Comparison of ENCODE assay signal across 27 cellular contexts in the genomic region with DNA sequence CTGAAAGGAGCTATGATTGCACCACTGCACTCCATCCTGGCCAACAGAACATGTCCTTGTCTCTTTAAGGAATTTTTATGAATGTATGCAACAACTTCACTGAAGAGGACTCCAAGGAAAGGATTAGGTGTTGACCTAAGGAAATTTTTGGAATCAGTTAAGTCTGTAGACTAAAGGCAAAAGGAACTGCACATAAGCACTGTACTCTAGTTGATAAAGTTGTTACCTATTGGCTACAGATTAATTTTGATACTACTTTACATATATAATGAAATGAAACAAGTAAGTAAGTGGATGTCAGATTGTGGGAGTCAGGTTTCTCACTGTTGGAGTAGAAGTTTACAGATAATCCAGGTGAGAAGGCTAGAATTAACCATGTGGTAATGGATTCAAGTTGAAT.
"Had no signal": no experiment of that assay in that cellular context is flagged by ENCODE, and none has a peak within 500 bp of the region (broad histone marks: within the 10 kb centered on the region; RNA-seq: fewer than 3 reads in every experiment).

No MANE protein-coding gene starts in this region.

- FAIRE-seq: urothelium cell line had no signal

- H3K27ac ChIP-seq: stomach, suprapubic skin, testis, thoracic aorta, thyroid gland, tibial artery, tibial nerve, transverse colon, upper lobe of left lung, upper lobe of right lung, uterus, vagina had no signal

- H3K9me3 ChIP-seq: testis, thyroid gland, vagina had no signal

- H3K4me1 ChIP-seq: stomach, suprapubic skin, testis, thyroid gland, tibial artery, tibial nerve, transverse colon, upper lobe of left lung, upper lobe of right lung, uterus, vagina had no signal

- ATAC-seq: stimulated activated effector memory CD8-positive, alpha-beta T cell treated with anti-CD3 and anti-CD28 coated beads, Interleukin-12 subunit alpha, Interleukin-12 subunit beta, amount 100 ng/mL, for 72 hours; stimulated activated memory B cell treated with anti-CD40 and anti-IgM and Interleukin-4, amounts not matched to agents 10 μg/mL and 1 μg/mL and 100 μg/mL, for 72 hours; stimulated activated naive B cell treated with anti-CD40 and anti-IgM and Interleukin-4, amounts not matched to agents 10 μg/mL and 1 μg/mL and 100 μg/mL, for 72 hours; stimulated activated naive CD8-positive, alpha-beta T cell treated with anti-CD3 and anti-CD28 coated beads, Interleukin-15, amount 100 ng/mL, for 72 hours; stimulated activated naive CD8-positive, alpha-beta T cell treated with anti-CD3 and anti-CD28 coated beads, Interleukin-15, Interleukin-2, amounts not matched to agents 100 U/mL and 50 U/mL, for 24 hours; upper lobe of right lung had no signal

- H3K27me3 ChIP-seq: stomach, suprapubic skin, testis, thyroid gland, tibial artery, tibial nerve, transverse colon, upper lobe of left lung, upper lobe of right lung, uterus, vagina had no signal

- DNase-seq: stimulated activated CD4-positive, alpha-beta T cell treated with anti-CD3 and anti-CD28 coated beads, Interleukin-2, amount 100 ng/mL, for 48 hours; stimulated activated CD4-positive, alpha-beta T cell treated with anti-CD3 and anti-CD28 coated beads, Interleukin-4, amount 100 ng/mL, for 1 hour; stimulated activated CD4-positive, alpha-beta T cell treated with anti-CD3 and anti-CD28 coated beads, Interleukin-4, amount 100 ng/mL, for 24 hours; stimulated activated CD4-positive, alpha-beta T cell treated with anti-CD3 and anti-CD28 coated beads, Interleukin-4, amount 100 ng/mL, for 4 hours; stimulated activated CD8-positive, alpha-beta memory T cell treated with anti-CD3 and anti-CD28 coated beads, Interleukin-4, amount 100 ng/mL, for 48 hours; stimulated activated naive B cell treated with anti-CD40 and anti-IgM and Interleukin-4, amounts not matched to agents 10 μg/mL and 1 μg/mL and 100 μg/mL, for 72 hours; stimulated activated naive CD4-positive, alpha-beta T cell; stimulated activated naive CD4-positive, alpha-beta T cell treated with Interleukin-2 at 50 U/mL for 16 hours; stimulated activated naive CD8-positive, alpha-beta T cell treated with anti-CD3 and anti-CD28 coated beads, Interleukin-15, amount 100 ng/mL, for 72 hours; stimulated activated naive CD8-positive, alpha-beta T cell treated with anti-CD3 and anti-CD28 coated beads, Interleukin-15, Interleukin-2, amounts not matched to agents 100 U/mL and 50 U/mL, for 24 hours; stomach; substantia nigra; testis; thyroid gland; tibial artery; transverse colon; trophoblast cell; upper lobe of left lung; upper lobe of right lung; uterus had no signal

- H3K4me3 ChIP-seq: stomach, suprapubic skin, testis, thoracic aorta, thyroid gland, tibial artery, tibial nerve, transverse colon, upper lobe of left lung, upper lobe of right lung, uterus, vagina had no signal

- H3K36me3 ChIP-seq: stomach, suprapubic skin, thoracic aorta, thyroid gland, tibial artery, tibial nerve, transverse colon, upper lobe of left lung, upper lobe of right lung, uterus, vagina had no signal
